In genomic region chr22:26517429-26517828, GRCh38 we compare ENCODE assay signal across 24 cellular contexts.
"Had no signal": no experiment of that assay in that cellular context is flagged by ENCODE, and none has a peak within 500 bp of the region (broad histone marks: within the 10 kb centered on the region; RNA-seq: fewer than 3 reads in every experiment).

No MANE protein-coding gene starts in this region.

- H3K27me3 Mint-ChIP-seq: activated naive CD8-positive, alpha-beta T cell treated with anti-CD3 and anti-CD28 coated beads, Interleukin-2, amount 50 U/mL, for 24 hours; central memory CD8-positive, alpha-beta T cell had no signal

- H3K36me3 Mint-ChIP-seq: brain, WTC11 had no signal

- FAIRE-seq: RCC 7860 had no signal

- H3K9me3 Mint-ChIP-seq: activated naive CD4-positive, alpha-beta T cell treated with anti-CD3 and anti-CD28 coated beads, Interleukin-2, amount 50 U/mL, for 72 hours; activated naive CD8-positive, alpha-beta T cell treated with anti-CD3 and anti-CD28 coated beads, Interleukin-2, amount 50 U/mL, for 24 hours; brain; central memory CD8-positive, alpha-beta T cell; T-helper 1 cell treated with Interleukin-12 subunit alpha and Interleukin-12 subunit beta and Interleukin-4 antibody, amounts not matched to agents 30 μg/mL and 1 μg/mL, for 36 hours; WTC11 had no signal

- H3K4me3 Mint-ChIP-seq: activated CD8-positive, alpha-beta T cell treated with anti-CD3 and anti-CD28 coated beads, Interleukin-2, amount 10 ng/mL, durations not matched to agents 7 days and 5 days; activated naive CD8-positive, alpha-beta T cell treated with anti-CD3 and anti-CD28 coated beads, Interleukin-2, amount 50 U/mL, for 24 hours; brain; central memory CD8-positive, alpha-beta T cell; T-helper 1 cell treated with Interleukin-12 subunit alpha and Interleukin-12 subunit beta and Interleukin-4 antibody, amounts not matched to agents 30 μg/mL and 1 μg/mL, for 36 hours; WTC11 had no signal

- H3K27ac Mint-ChIP-seq: activated CD8-positive, alpha-beta T cell treated with anti-CD3 and anti-CD28 coated beads, Interleukin-2, amount 10 ng/mL, durations not matched to agents 7 days and 5 days; activated naive CD4-positive, alpha-beta T cell treated with anti-CD3 and anti-CD28 coated beads, Interleukin-2, amount 50 U/mL, for 72 hours; activated naive CD8-positive, alpha-beta T cell treated with anti-CD3 and anti-CD28 coated beads, Interleukin-2, amount 50 U/mL, for 24 hours; T-helper 1 cell treated with Interleukin-12 subunit alpha and Interleukin-12 subunit beta and Interleukin-4 antibody, amounts not matched to agents 30 μg/mL and 1 μg/mL, for 36 hours; WTC11 had no signal

- H3K9me3 ChIP-seq: ascending aorta, SJSA1 had no signal

- H3K27ac ChIP-seq: ascending aorta, SJSA1 had no signal

- ATAC-seq: activated CD8-positive, alpha-beta T cell treated with anti-CD3 and anti-CD28 coated beads, Interleukin-2, amount 10 ng/mL, durations not matched to agents 7 days and 5 days; activated naive CD4-positive, alpha-beta T cell treated with anti-CD3 and anti-CD28 coated beads, Interleukin-2, amount 50 U/mL, for 72 hours; activated naive CD8-positive, alpha-beta T cell treated with anti-CD3 and anti-CD28 coated beads, Interleukin-2, amount 50 U/mL, for 24 hours; PC-3; WTC11 had no signal

- DNase-seq: activated CD4-positive, alpha-beta T cell treated with anti-CD3 and anti-CD28 coated beads for 48 hours; activated CD4-positive, alpha-beta T cell treated with anti-CD3 and anti-CD28 coated beads, Interleukin-2, amount 50 U/mL, for 4 hours; activated CD4-positive, CD25-positive, alpha-beta regulatory T cell treated with anti-CD3 and anti-CD28 coated beads, Interleukin-2, amount 50 U/mL, for 72 hours; activated CD8-positive, alpha-beta memory T cell treated with anti-CD3 and anti-CD28 coated beads, Interleukin-2, amount 50 U/mL, for 48 hours; activated CD8-positive, alpha-beta T cell treated with anti-CD3 and anti-CD28 coated beads, Interleukin-2, amount 10 ng/mL, durations not matched to agents 7 days and 5 days; activated naive CD8-positive, alpha-beta T cell treated with anti-CD3 and anti-CD28 coated beads, Interleukin-2, amount 50 U/mL, for 24 hours; activated T-cell treated with anti-CD3 and anti-CD28 coated beads, Interleukin-2, amount 50 U/mL, for 1 hour; amniotic stem cell; NCI-H1048; NCI-H146; NCI-H187 treated with DMSO at 0.1 percent for 48 hours; NCI-H2081 treated with DMSO at 0.1 percent for 48 hours; NCI-H446; NCI-H524; PC-3; SHP77 had no signal

- H3K4me3 ChIP-seq: ascending aorta, SJSA1 had no signal

- H3K36me3 ChIP-seq: ascending aorta, SJSA1 had no signal

- H3K27me3 ChIP-seq: ascending aorta, SJSA1 had no signal
